In the genomic region with DNA sequence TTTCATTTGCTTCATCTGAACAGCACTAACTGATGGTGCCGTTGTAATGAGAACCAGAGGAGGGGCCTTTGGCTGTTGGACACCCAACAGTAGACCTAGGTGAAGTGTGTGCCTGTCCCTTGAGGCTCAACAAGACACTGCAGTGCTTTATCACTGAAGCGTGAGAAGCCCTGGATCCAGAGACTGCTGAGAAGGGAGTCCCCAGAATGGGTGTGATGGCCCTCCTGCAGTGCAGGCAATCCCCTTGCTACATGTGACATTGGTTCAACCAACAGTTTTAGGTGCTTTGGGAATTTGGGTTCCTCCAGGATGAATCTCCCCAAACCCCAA, we compare ENCODE assay signal across 20 cellular contexts.
"Had no signal": no experiment of that assay in that cellular context is flagged by ENCODE, and none has a peak within 500 bp of the region (broad histone marks: within the 10 kb centered on the region; RNA-seq: fewer than 3 reads in every experiment).

No MANE protein-coding gene starts in this region.

- H3K27ac ChIP-seq: gastrocnemius medialis, heart left ventricle, left ventricle myocardium inferior, prostate gland, right atrium auricular region, skin epidermis, suprapubic skin had no signal

- H3K4me1 Mint-ChIP-seq: activated CD4-positive, alpha-beta T cell treated with anti-CD3 and anti-CD28 coated beads, Interleukin-2, amount 10 ng/mL, durations not matched to agents 24 days and 14 days; activated naive CD4-positive, alpha-beta T cell treated with anti-CD3 and anti-CD28 coated beads, Interleukin-2, amount 10 ng/mL, durations not matched to agents 7 days and 5 days had no signal

- H3K36me3 ChIP-seq: gastrocnemius medialis, heart left ventricle, left ventricle myocardium inferior, prostate gland, right atrium auricular region, suprapubic skin had no signal

- H3K4me3 Mint-ChIP-seq: activated CD4-positive, alpha-beta T cell treated with anti-CD3 and anti-CD28 coated beads, Interleukin-2, amount 10 ng/mL, durations not matched to agents 24 days and 14 days; activated naive CD4-positive, alpha-beta T cell treated with anti-CD3 and anti-CD28 coated beads, Interleukin-2, amount 10 ng/mL, durations not matched to agents 7 days and 5 days; central memory CD8-positive, alpha-beta T cell; stimulated activated naive CD8-positive, alpha-beta T cell treated with anti-CD3 and anti-CD28 coated beads, Interleukin-15, amount 100 ng/mL, for 72 hours had no signal

- H3K27ac Mint-ChIP-seq: activated CD4-positive, alpha-beta T cell treated with anti-CD3 and anti-CD28 coated beads, Interleukin-2, amount 10 ng/mL, durations not matched to agents 24 days and 14 days; activated naive CD4-positive, alpha-beta T cell treated with anti-CD3 and anti-CD28 coated beads, Interleukin-2, amount 10 ng/mL, durations not matched to agents 7 days and 5 days; activated T-helper 2 cell treated with anti-CD3 and anti-CD28 coated beads, Interferon-gamma antibody, Interleukin-2, Interleukin-4, amounts not matched to agents 10 μg/mL and 5 μg/mL and 100 μg/mL, durations not matched to agents 14 hours and 24 hours and 36 hours; stimulated activated naive CD8-positive, alpha-beta T cell treated with anti-CD3 and anti-CD28 coated beads, Interleukin-15, amount 100 ng/mL, for 72 hours had no signal

- H3K36me3 Mint-ChIP-seq: activated naive CD4-positive, alpha-beta T cell treated with anti-CD3 and anti-CD28 coated beads, Interleukin-2, amount 10 ng/mL, durations not matched to agents 7 days and 5 days had no signal

- H3K4me1 ChIP-seq: gastrocnemius medialis, heart left ventricle, left ventricle myocardium inferior, prostate gland, right atrium auricular region, suprapubic skin had no signal

- ATAC-seq: esophagus mucosa; gastrocnemius medialis; heart left ventricle; stimulated activated naive CD8-positive, alpha-beta T cell treated with anti-CD3 and anti-CD28 coated beads, Interleukin-15, amount 100 ng/mL, for 72 hours had no signal

- DNase-seq: activated CD4-positive, alpha-beta T cell treated with anti-CD3 and anti-CD28 coated beads, Interleukin-2, amount 10 ng/mL, durations not matched to agents 24 days and 14 days; activated naive CD4-positive, alpha-beta T cell treated with anti-CD3 and anti-CD28 coated beads, Interleukin-2, amount 10 ng/mL, durations not matched to agents 7 days and 5 days; activated T-cell treated with anti-CD3 and anti-CD28 coated beads for 4 hours; aorta; cortex of kidney; gastrocnemius medialis; heart left ventricle; left ventricle myocardium inferior; mammary epithelial cell; stimulated activated CD4-positive, alpha-beta T cell treated with anti-CD3 and anti-CD28 coated beads, Interleukin-15, amount 100 ng/mL, for 24 hours; T1000; trophoblast cell had no signal

- H3K9me3 ChIP-seq: prostate gland had no signal

- H3K4me3 ChIP-seq: gastrocnemius medialis, heart left ventricle, left ventricle myocardium inferior, prostate gland, right atrium auricular region, skin epidermis, suprapubic skin had no signal
